8 cellular contexts compared by ENCODE assay signal in the genomic region with DNA sequence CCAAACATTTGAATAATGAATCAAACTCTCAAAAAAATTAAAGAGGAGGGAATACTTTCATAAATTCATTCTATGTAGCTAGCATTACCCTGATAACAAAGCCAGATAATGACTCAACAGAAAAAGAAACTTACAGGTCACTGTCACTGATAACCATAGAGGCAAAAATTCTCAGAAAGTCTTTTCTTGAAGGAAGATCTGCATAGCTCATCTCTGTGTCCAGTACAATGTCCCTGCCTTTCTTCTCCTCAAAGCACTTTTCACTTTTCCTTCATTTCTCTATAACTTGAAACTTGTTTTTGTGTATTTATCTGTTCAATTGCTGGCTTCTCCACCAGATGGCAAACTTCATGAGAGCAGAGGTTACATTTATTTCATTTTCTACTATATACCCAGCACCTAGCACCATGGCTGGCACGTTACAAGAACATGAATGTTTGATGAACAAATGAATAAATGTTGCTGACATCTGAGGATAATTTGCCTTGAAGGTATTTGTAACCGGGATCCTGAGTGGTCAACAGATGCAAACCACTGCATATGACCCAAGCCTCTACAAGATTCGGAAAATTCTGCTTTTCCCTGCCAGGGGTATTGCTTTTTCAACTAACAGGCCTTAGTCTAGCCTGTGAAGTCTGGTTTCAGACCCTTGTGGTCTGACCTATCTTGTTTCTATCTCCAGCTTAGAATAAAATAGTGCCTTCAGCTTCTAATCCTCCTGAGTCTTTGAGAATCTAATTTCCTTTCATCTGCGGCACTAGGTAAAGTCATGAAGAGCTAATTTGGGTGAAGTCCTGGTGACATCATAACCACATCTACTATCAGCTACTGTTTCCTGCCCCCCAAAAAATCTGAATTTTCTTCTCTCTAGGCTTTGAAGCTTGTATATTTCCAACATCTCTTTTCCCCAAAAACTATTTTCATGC. TPM values are rescaled to one million over a fixed set of nuclear protein-coding genes. Genes with fewer than 3 reads are reported as not detected.
A peak's percentile ranks its signal among the peaks of the same experiment; 100 is the strongest.
DNase-seq lines count a peak whose midpoint lies in the region; ATAC-seq and TF ChIP-seq lines count a peak whose summit lies in the region.

No MANE protein-coding gene starts in this region.

- H3K27me3 ChIP-seq in BJ (ENCODE audit: control insufficient read depth, insufficient read depth, low read length) (no peaks in the 10 kb centered on the region), vagina (no peaks in the 10 kb centered on the region)

- H3K36me3 Mint-ChIP-seq in T-helper 2 cell treated with Interferon-gamma antibody and Interleukin-4, amounts not matched to agents 5 μg/mL and 100 μg/mL, for 36 hours (ENCODE audit: low read depth), result peaks cover 3% of the 10 kb centered on the region
- no peaks in the 10 kb centered on the region for H3K36me3 Mint-ChIP-seq in osteocyte (ENCODE audit: unreplicated experiment)

- TF ChIP-seq POLR2A in vagina (IDR thresholded peaks at IDR 0.05), result no peak

- H3K4me3 ChIP-seq in BJ (ENCODE audit: low read depth, low read length) (no peak overlapping the region), vagina (no peak overlapping the region)

- peaks cover 5% of the 10 kb centered on the region for H3K27me3 Mint-ChIP-seq in T-helper 2 cell treated with Interferon-gamma antibody and Interleukin-4, amounts not matched to agents 5 μg/mL and 100 μg/mL, for 36 hours (ENCODE audit: low read depth)
- H3K27me3 Mint-ChIP-seq in osteocyte (ENCODE audit: unreplicated experiment), result peaks cover 5% of the 10 kb centered on the region

- H3K9me3 ChIP-seq in vagina, result no peaks in the 10 kb centered on the region

- peaks cover 59% of the 10 kb centered on the region for H3K4me1 Mint-ChIP-seq in T-helper 2 cell treated with Interferon-gamma antibody and Interleukin-4, amounts not matched to agents 5 μg/mL and 100 μg/mL, for 36 hours (ENCODE audit: low read depth)
- peaks cover 5% of the 10 kb centered on the region for H3K4me1 Mint-ChIP-seq in osteocyte (ENCODE audit: unreplicated experiment)

- H3K36me3 ChIP-seq in BJ (ENCODE audit: control insufficient read depth, insufficient read depth, low read length) (no peaks in the 10 kb centered on the region), vagina (no peaks in the 10 kb centered on the region)

- H3K27ac Mint-ChIP-seq in T-helper 2 cell treated with Interferon-gamma antibody and Interleukin-4, amounts not matched to agents 5 μg/mL and 100 μg/mL, for 36 hours, result peak overlapping the region; percentile 87
- H3K27ac Mint-ChIP-seq in osteocyte (ENCODE audit: unreplicated experiment), result no peak overlapping the region

- peak; percentile 54 for ATAC-seq in GM18861 (IDR thresholded peaks at IDR 0.05; ENCODE audit: unreplicated experiment)
- peak; percentile 52 for ATAC-seq in HG03442 (IDR thresholded peaks at IDR 0.05; ENCODE audit: unreplicated experiment)
- ATAC-seq in esophagus mucosa, result no peak

- POLR2A ChIA-PET in BJ (lab: Charles Lee), result interaction anchor here (0.6 kb wide), 1 partner anchor 58 kb away, joined by 20 read pairs; no protein-coding TSS in a partner anchor

- intact Hi-C loops in vagina (cut with DNase I), result no loop called here

- H3K4me3 Mint-ChIP-seq in T-helper 2 cell treated with Interferon-gamma antibody and Interleukin-4, amounts not matched to agents 5 μg/mL and 100 μg/mL, for 36 hours, result peak overlapping the region; percentile 63
- no peak overlapping the region for H3K4me3 Mint-ChIP-seq in osteocyte (ENCODE audit: unreplicated experiment)

- DNase-seq in BJ (ENCODE audit: low read depth) (no peak), dermis blood vessel endothelial cell (peak; percentile 53), osteocyte (ENCODE audit: extremely low spot score, unreplicated experiment) (no peak), vagina (ENCODE audit: extremely low spot score in 2 of 2) (no peak)
- DNase-seq in T-helper 2 cell treated with Interferon-gamma antibody and Interleukin-4, amounts not matched to agents 5 μg/mL and 100 μg/mL, for 36 hours (ENCODE audit: low spot score), result peak; percentile 32

- no peak overlapping the region for H3K27ac ChIP-seq in vagina

- TF ChIP-seq CTCF in BJ (IDR thresholded peaks at IDR 0.05; ENCODE audit: insufficient read depth, low read depth, low read length) (peak; percentile 64), osteocyte (IDR thresholded peaks at IDR 0.05) (peak; percentile 59), vagina (IDR thresholded peaks at IDR 0.05) (no peak)

- CTCF ChIA-PET in BJ (lab: Yijun Ruan, JAX), result interaction anchor here (0.6 to 2.1 kb wide), 21 partner anchors 9 to 93 kb away, joined by 3 to 14 read pairs (median 3); no protein-coding TSS in a partner anchor

- peaks cover 7% of the 10 kb centered on the region for H3K9me3 Mint-ChIP-seq in T-helper 2 cell treated with Interferon-gamma antibody and Interleukin-4, amounts not matched to agents 5 μg/mL and 100 μg/mL, for 36 hours
- H3K9me3 Mint-ChIP-seq in osteocyte (ENCODE audit: unreplicated experiment), result peaks cover 4% of the 10 kb centered on the region

- no peaks in the 10 kb centered on the region for H3K4me1 ChIP-seq in vagina

RNA-seq across cellular contexts. Expression of a gene that starts 52.5 kb away (rescaled TPM):
- 18.9 and 43.2 TPM in 2 replicates for polyA plus RNA-seq in BJ (2011; rRNA removed)
- polyA minus RNA-seq in BJ (2011; rRNA and poly(A)+ RNA removed), result 12.6 and 13.7 TPM in 2 replicates
- total RNA-seq in dermis blood vessel endothelial cell (36.2 and 36.7 TPM in 2 replicates), osteocyte (35.3 and 39.1 TPM in 2 replicates), esophagus mucosa (1.8 TPM), vagina (64.6 TPM)

Comparison
In these comparisons a context has a peak if more than half of its experiments do, and no peak if none do; other contexts are left out.
1. DNase-seq: peak in T-helper 2 cell treated with Interferon-gamma antibody and Interleukin-4, amounts not matched to agents 5 μg/mL and 100 μg/mL, for 36 hours (single experiment) and dermis blood vessel endothelial cell (single experiment); none in BJ (single experiment), osteocyte (single experiment) and vagina (0 of 2).
2. CTCF ChIP-seq: peak in BJ (single experiment) and osteocyte (single experiment); none in vagina (0 of 3).
3. RNA of a gene that starts 52.5 kb away (total RNA-seq): 64.6 TPM in vagina (single experiment), 36.2 to 36.7 TPM in dermis blood vessel endothelial cell and 35.3 to 39.1 TPM in osteocyte; 1.8 TPM in esophagus mucosa (single experiment); every median in the first group is over 10 times any median in the second.